8 cellular contexts compared by ENCODE assay signal in the genomic region with DNA sequence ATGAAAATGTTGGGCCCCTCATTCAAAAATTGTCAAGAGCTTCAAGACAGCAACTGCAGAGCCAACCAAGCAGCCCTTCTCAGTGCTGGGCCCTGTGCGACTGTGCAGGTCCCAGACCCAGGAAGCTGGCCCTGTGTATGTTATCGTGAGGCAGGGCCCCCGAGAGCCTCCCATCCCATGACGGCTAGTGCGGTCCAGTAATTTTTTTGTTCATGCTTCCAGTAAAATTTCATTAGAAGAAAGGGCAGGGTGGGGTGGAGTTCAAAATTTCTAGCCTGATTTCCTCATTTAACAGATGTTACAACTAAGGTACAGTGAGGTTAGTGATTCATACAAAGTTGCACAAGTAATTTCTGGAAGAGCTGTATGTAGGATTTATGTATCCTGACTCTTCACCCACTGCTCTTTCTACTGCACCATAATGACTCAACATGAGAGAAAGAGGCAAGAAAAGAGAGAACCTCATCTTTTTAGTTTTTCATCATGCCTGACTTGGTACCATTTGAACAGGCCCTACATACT.
DNase-seq lines count a peak whose midpoint lies in the region; ATAC-seq and TF ChIP-seq lines count a peak whose summit lies in the region.

No MANE protein-coding gene starts in this region.

- H3K9me3 ChIP-seq in body of pancreas = no peaks in the 10 kb centered on the region
- H3K9me3 ChIP-seq in ovary = no peaks in the 10 kb centered on the region

- peak; percentile 28 for DNase-seq in stimulated activated CD4-positive, alpha-beta T cell treated with anti-CD3 and anti-CD28 coated beads, Interleukin-15, amount 100 ng/mL, for 24 hours
- no peak for DNase-seq in stimulated activated CD4-positive, alpha-beta T cell treated with anti-CD3 and anti-CD28 coated beads, Interleukin-4, amount 100 ng/mL, for 1 hour
- DNase-seq in HS-5 (ENCODE audit: low read depth) (peak; percentile 90), body of pancreas (peak in 1 of 4 donors; percentile 50), ovary (peak in 1 of 5 donors; percentile 54), NCI-H524 treated with DMSO at 0.1 percent for 48 hours (lab: John Stamatoyannopoulos, UW) (no peak)
- no peak for DNase-seq in activated effector memory CD4-positive, alpha-beta T cell treated with Interleukin-2 at 50 U/mL for 16 hours

- no peak for TF ChIP-seq POLR2A in body of pancreas (IDR thresholded peaks at IDR 0.05)
- no peak for TF ChIP-seq POLR2A in ovary (IDR thresholded peaks at IDR 0.05)

- TF ChIP-seq CTCF in body of pancreas (IDR thresholded peaks at IDR 0.05) = no peak
- TF ChIP-seq CTCF in ovary (IDR thresholded peaks at IDR 0.05) = no peak

- H3K27ac ChIP-seq in body of pancreas (peak overlapping the region in 1 of 4 donors; percentile 22), ovary (no peak overlapping the region)

- H3K4me1 ChIP-seq in body of pancreas (no peaks in the 10 kb centered on the region), ovary (ENCODE audit: insufficient read depth) (peaks cover 5% of the 10 kb centered on the region)

- WGBS in body of pancreas, 2 donors = 79 to 97% methylated on average over 5 of the region's 5 CpGs
- WGBS in ovary, 3 donors = 79 to 88% (median 83%) methylated on average over 5 of the region's 5 CpGs

- no peak overlapping the region for H3K4me3 ChIP-seq in body of pancreas
- H3K4me3 ChIP-seq in ovary = no peak overlapping the region

- intact Hi-C loops in body of pancreas (cut with DNase I) = no loop called here
- intact Hi-C loops in ovary (cut with DNase I) = no loop called here

- H3K27me3 ChIP-seq in body of pancreas = no peaks in the 10 kb centered on the region
- H3K27me3 ChIP-seq in ovary = no peaks in the 10 kb centered on the region

- H3K36me3 ChIP-seq in body of pancreas (replicated peaks in 1 of 2; ENCODE audit: insufficient read depth in 1 of 2, low read depth in 2 of 2) (no peaks in the 10 kb centered on the region), ovary (no peaks in the 10 kb centered on the region)

- peak; percentile 46 for TF ChIP-seq EP300 in ovary (IDR thresholded peaks at IDR 0.05)

- peak; percentile 59 for ATAC-seq in body of pancreas
- no peak for ATAC-seq in GM19452 (IDR thresholded peaks at IDR 0.05; ENCODE audit: unreplicated experiment)

Comparison
In these comparisons a context has a peak if more than half of its experiments do, and no peak if none do; other contexts are left out.
1. DNase-seq: peak in stimulated activated CD4-positive, alpha-beta T cell treated with anti-CD3 and anti-CD28 coated beads, Interleukin-15, amount 100 ng/mL, for 24 hours (single experiment) and HS-5 (single experiment); none in stimulated activated CD4-positive, alpha-beta T cell treated with anti-CD3 and anti-CD28 coated beads, Interleukin-4, amount 100 ng/mL, for 1 hour (single experiment), activated effector memory CD4-positive, alpha-beta T cell treated with Interleukin-2 at 50 U/mL for 16 hours (single experiment) and NCI-H524 treated with DMSO at 0.1 percent for 48 hours (single experiment).